In the genomic region with DNA sequence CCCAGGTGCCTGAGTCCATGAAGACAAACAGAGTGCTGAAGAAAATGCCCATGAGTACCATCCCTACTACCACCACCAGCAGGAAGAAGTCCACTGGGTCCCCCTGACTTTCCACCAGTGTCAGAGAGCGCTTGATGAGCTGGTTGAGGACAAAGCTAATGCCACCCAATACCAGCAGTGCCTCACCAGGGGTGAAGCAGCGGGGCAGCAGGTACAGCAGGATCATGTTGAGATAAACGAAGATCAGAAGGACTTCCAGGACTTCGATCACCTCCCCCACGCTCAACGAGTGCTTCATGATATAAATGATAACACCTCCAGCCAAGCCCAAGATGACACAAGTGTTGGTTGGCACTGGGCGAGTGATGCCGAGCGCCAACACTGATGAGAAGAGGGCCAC, we compare ENCODE assay signal across 8 cellular contexts. TPM values are rescaled to one million over a fixed set of nuclear protein-coding genes. Genes with fewer than 3 reads are reported as not detected.
A peak's percentile ranks its signal among the peaks of the same experiment; 100 is the strongest.
DNase-seq lines count a peak whose midpoint lies in the region; ATAC-seq, FAIRE-seq and TF ChIP-seq lines count a peak whose summit lies in the region.

No MANE protein-coding gene starts in this region.

- peak overlapping the region; percentile 93 to 97 for H3K27ac Mint-ChIP-seq in T-cell

- POLR2A ChIA-PET in T-cell (lab: Charles Lee): no interaction called here

- no peak for TF ChIP-seq CTCF in GM12865 (IDR thresholded peaks at IDR 0.05; ENCODE audit: insufficient read depth, low read depth, low read length, missing control alignments)
- no peak for TF ChIP-seq CTCF in fibroblast of pulmonary artery (IDR thresholded peaks at IDR 0.05; ENCODE audit: low read length, missing control alignments)
- no peak for TF ChIP-seq CTCF in retinal pigment epithelial cell (conservative IDR thresholded peaks at IDR 0.05; ENCODE audit: low read depth, low read length)

- DNase-seq in GM12865 (ENCODE audit: low read depth): no peak
- DNase-seq in T-cell: no peak
- no peak for DNase-seq in fibroblast of pulmonary artery (ENCODE audit: low read depth)
- DNase-seq in retinal pigment epithelial cell (ENCODE audit: low read depth): no peak
- no peak for DNase-seq in HCEC 1CT
- no peak for DNase-seq in NCI-H446 (lab: John Stamatoyannopoulos, UW)
- DNase-seq in GM19239 (ENCODE audit: insufficient read length, low spot score): no peak

- peak overlapping the region; percentile 85 for H3K4me3 ChIP-seq in GM12865 (ENCODE audit: low read depth, low read length)
- peak overlapping the region; percentile 93 for H3K4me3 ChIP-seq in fibroblast of pulmonary artery (replicated peaks; ENCODE audit: low read depth, low read length)
- peak overlapping the region; percentile 91 for H3K4me3 ChIP-seq in retinal pigment epithelial cell (ENCODE audit: low read length)

- CTCF ChIA-PET in T-cell (lab: Charles Lee): no interaction called here

- peaks cover 25 to 36% (median 35%) of the 10 kb centered on the region in 3 donors for H3K4me1 Mint-ChIP-seq in T-cell

- FAIRE-seq in GM19239 (lab: Jason Lieb, UNC): no peak

- H3K36me3 Mint-ChIP-seq in T-cell: peaks cover 8% of the 10 kb centered on the region

- no peak for ATAC-seq in T-cell (replicated peaks in 1 of 4)
- ATAC-seq in HG03521 (IDR thresholded peaks at IDR 0.05; ENCODE audit: unreplicated experiment): no peak

- H3K9me3 Mint-ChIP-seq in T-cell: no peaks in the 10 kb centered on the region

- no peaks in the 10 kb centered on the region for H3K27me3 Mint-ChIP-seq in T-cell

- peak overlapping the region; percentile 96 to 99 (median 96) for H3K4me3 Mint-ChIP-seq in T-cell

RNA-seq across cellular contexts. Expression of a gene that starts 0.9 kb away (rescaled TPM):
- 10 to 100 TPM in 2 of 5 donors, 1 to 10 TPM in 3; 5.4 to 11.6 (median 10.0) TPM for total RNA-seq in T-cell

RNA-seq across cellular contexts. Expression of a gene that starts 1.0 kb away (rescaled TPM):
- total RNA-seq in T-cell: 10 to 100 TPM; 51.0 to 78.4 (median 71.3) TPM

RNA-seq across cellular contexts. Expression of a gene that starts 25.8 kb away (rescaled TPM):
- total RNA-seq in T-cell: 1 to 10 TPM in 3 of 5 donors, under 1 TPM in 2; 0.53 to 5.5 (median 3.3) TPM
